In genomic region chr3:14640157-14640562, GRCh38 we compare ENCODE assay signal across 1 cellular context.
TF ChIP-seq lines count a peak whose summit lies in the region.

No MANE protein-coding gene starts in this region.

TF ChIP-seq in K562, 482 proteins besides CTCF, POLR2A, EP300 and RAD21:
- TF ChIP-seq ATF3 (IDR thresholded peaks at IDR 0.05), result peak; percentile 60; the same call in 1 of the 2 replicates
- no peak for TF ChIP-seq ATF3 (CRISPR knock-in tag; conservative IDR thresholded peaks at IDR 0.05)
- TF ChIP-seq ZNF23 (CRISPR knock-in tag; IDR thresholded peaks at IDR 0.05), result no peak
- TF ChIP-seq NFE2 (IDR thresholded peaks at IDR 0.05; ENCODE audit: low read depth), result peak; percentile 52; the same call in 1 of the 2 replicates
- 0 out of 2 replicates have a peak, but pooled peaks have one; percentile 32 for TF ChIP-seq CREM (IDR thresholded peaks at IDR 0.05; ENCODE audit: low read depth)
- peak; percentile 80 for TF ChIP-seq FOSL1 (tag; conservative IDR thresholded peaks at IDR 0.05)
- TF ChIP-seq TOE1 (IDR thresholded peaks at IDR 0.05; ENCODE audit: borderline replicate concordance), result no peak
- TF ChIP-seq TOE1 (CRISPR knock-in tag; IDR thresholded peaks at IDR 0.05; ENCODE audit: borderline replicate concordance, low read depth), result 0 out of 2 replicates have a peak, but pooled peaks have one; percentile 66
- no peak for TF ChIP-seq ZNF57 (CRISPR knock-in tag; IDR thresholded peaks at IDR 0.05)
- peak; percentile 58; the same call in 1 of the 2 replicates for TF ChIP-seq JUND (IDR thresholded peaks at IDR 0.05; ENCODE audit: borderline replicate concordance, low read depth, low read length)
- TF ChIP-seq JUND (tag; IDR thresholded peaks at IDR 0.05; ENCODE audit: borderline replicate concordance, low read depth, low read length), result peak; percentile 59; the same call in 2 of the 3 replicates
- no peak for TF ChIP-seq ZNF311 (CRISPR knock-in tag; IDR thresholded peaks at IDR 0.05)
- 0 out of 2 replicates have a peak, but pooled peaks have one; percentile 9 for TF ChIP-seq EGR1 (conservative IDR thresholded peaks at IDR 0.05)
